ENCODE assay signal across 9 cellular contexts in the genomic region with DNA sequence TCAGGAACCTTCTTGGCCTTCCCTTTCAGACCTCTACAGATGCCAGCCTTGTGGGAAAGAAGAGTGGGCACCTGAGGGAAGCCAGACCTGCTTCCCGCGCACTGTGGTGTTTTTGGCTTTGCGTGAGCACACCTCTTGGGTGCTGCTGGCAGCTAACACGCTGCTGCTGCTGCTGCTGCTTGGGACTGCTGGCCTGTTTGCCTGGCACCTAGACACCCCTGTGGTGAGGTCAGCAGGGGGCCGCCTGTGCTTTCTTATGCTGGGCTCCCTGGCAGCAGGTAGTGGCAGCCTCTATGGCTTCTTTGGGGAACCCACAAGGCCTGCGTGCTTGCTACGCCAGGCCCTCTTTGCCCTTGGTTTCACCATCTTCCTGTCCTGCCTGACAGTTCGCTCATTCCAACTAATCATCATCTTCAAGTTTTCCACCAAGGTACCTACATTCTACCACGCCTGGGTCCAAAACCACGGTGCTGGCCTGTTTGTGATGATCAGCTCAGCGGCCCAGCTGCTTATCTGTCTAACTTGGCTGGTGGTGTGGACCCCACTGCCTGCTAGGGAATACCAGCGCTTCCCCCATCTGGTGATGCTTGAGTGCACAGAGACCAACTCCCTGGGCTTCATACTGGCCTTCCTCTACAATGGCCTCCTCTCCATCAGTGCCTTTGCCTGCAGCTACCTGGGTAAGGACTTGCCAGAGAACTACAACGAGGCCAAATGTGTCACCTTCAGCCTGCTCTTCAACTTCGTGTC. TPM values are rescaled to one million over a fixed set of nuclear protein-coding genes. Genes with fewer than 3 reads are reported as not detected.
DNase-seq lines count a peak whose midpoint lies in the region; ATAC-seq and TF ChIP-seq lines count a peak whose summit lies in the region.
"Had no signal": no experiment of that assay in that cellular context is flagged by ENCODE, and none has a peak within 500 bp of the region (broad histone marks: within the 10 kb centered on the region; RNA-seq: fewer than 3 reads in every experiment).

No MANE protein-coding gene starts in this region.

- H3K4me3 Mint-ChIP-seq in stimulated activated naive CD8-positive, alpha-beta T cell treated with anti-CD3 and anti-CD28 coated beads, Interleukin-15, Interleukin-2, amounts not matched to agents 100 ng/mL and 50 ng/mL, for 24 hours: peak overlapping the region; percentile 92
- H3K4me3 Mint-ChIP-seq in stimulated activated naive CD8-positive, alpha-beta T cell treated with anti-CD3 and anti-CD28 coated beads, Interleukin-15, amount 100 ng/mL, for 72 hours: peak overlapping the region in 1 of 2 donors; percentile 96
- peak overlapping the region; percentile 5 to 99 (median 97) for H3K4me3 Mint-ChIP-seq in naive B cell

- no peak for DNase-seq in stimulated activated naive CD8-positive, alpha-beta T cell treated with anti-CD3 and anti-CD28 coated beads, Interleukin-15, amount 100 ng/mL, for 72 hours
- DNase-seq in naive B cell (no peak), vagina (ENCODE audit: extremely low spot score in 2 of 2) (no peak), ureter (ENCODE audit: low spot score) (no peak), GM13977 (ENCODE audit: low spot score) (no peak)

- H3K27ac ChIP-seq in cingulate gyrus (ENCODE audit: low read depth, low read length): peak overlapping the region; percentile 92
- peak overlapping the region; percentile 89 for H3K27ac ChIP-seq in vagina

- H3K27ac Mint-ChIP-seq in stimulated activated naive CD8-positive, alpha-beta T cell treated with anti-CD3 and anti-CD28 coated beads, Interleukin-15, Interleukin-2, amounts not matched to agents 100 ng/mL and 50 ng/mL, for 24 hours: peak overlapping the region; percentile 93
- H3K27ac Mint-ChIP-seq in stimulated activated naive CD8-positive, alpha-beta T cell treated with anti-CD3 and anti-CD28 coated beads, Interleukin-15, amount 100 ng/mL, for 72 hours: no peak overlapping the region
- peak overlapping the region; percentile 97 to 100 (median 98) for H3K27ac Mint-ChIP-seq in naive B cell

- no peak for ATAC-seq in stimulated activated naive CD8-positive, alpha-beta T cell treated with anti-CD3 and anti-CD28 coated beads, Interleukin-15, amount 100 ng/mL, for 72 hours
- ATAC-seq in naive B cell (ENCODE audit: low read depth in 2 of 2): no peak
- ATAC-seq in GM21576 (IDR thresholded peaks at IDR 0.05; ENCODE audit: unreplicated experiment): no peak

- H3K27me3 Mint-ChIP-seq in stimulated activated naive CD8-positive, alpha-beta T cell treated with anti-CD3 and anti-CD28 coated beads, Interleukin-15, Interleukin-2, amounts not matched to agents 100 ng/mL and 50 ng/mL, for 24 hours: no peaks in the 10 kb centered on the region
- no peaks in the 10 kb centered on the region for H3K27me3 Mint-ChIP-seq in stimulated activated naive CD8-positive, alpha-beta T cell treated with anti-CD3 and anti-CD28 coated beads, Interleukin-15, amount 100 ng/mL, for 72 hours
- H3K27me3 Mint-ChIP-seq in naive B cell: no peaks in the 10 kb centered on the region

- TF ChIP-seq POLR2A in vagina (IDR thresholded peaks at IDR 0.05): no peak

- TF ChIP-seq CTCF in vagina (IDR thresholded peaks at IDR 0.05) (no peak), GM13977 (IDR thresholded peaks at IDR 0.05; ENCODE audit: extremely low read depth, insufficient read depth, missing control alignments) (no peak)

- no peaks in the 10 kb centered on the region for H3K9me3 ChIP-seq in vagina

- peaks cover 35% of the 10 kb centered on the region for H3K4me1 ChIP-seq in vagina

- H3K4me1 Mint-ChIP-seq in stimulated activated naive CD8-positive, alpha-beta T cell treated with anti-CD3 and anti-CD28 coated beads, Interleukin-15, Interleukin-2, amounts not matched to agents 100 ng/mL and 50 ng/mL, for 24 hours (ENCODE audit: low read depth): peaks cover 34% of the 10 kb centered on the region
- peaks cover 40% of the 10 kb centered on the region for H3K4me1 Mint-ChIP-seq in stimulated activated naive CD8-positive, alpha-beta T cell treated with anti-CD3 and anti-CD28 coated beads, Interleukin-15, amount 100 ng/mL, for 72 hours
- peaks cover 19 to 41% (median 36%) of the 10 kb centered on the region in 3 donors for H3K4me1 Mint-ChIP-seq in naive B cell

- H3K9me3 Mint-ChIP-seq in stimulated activated naive CD8-positive, alpha-beta T cell treated with anti-CD3 and anti-CD28 coated beads, Interleukin-15, Interleukin-2, amounts not matched to agents 100 ng/mL and 50 ng/mL, for 24 hours: no peaks in the 10 kb centered on the region
- no peaks in the 10 kb centered on the region for H3K9me3 Mint-ChIP-seq in stimulated activated naive CD8-positive, alpha-beta T cell treated with anti-CD3 and anti-CD28 coated beads, Interleukin-15, amount 100 ng/mL, for 72 hours
- H3K9me3 Mint-ChIP-seq in naive B cell: no peaks in the 10 kb centered on the region

- peak overlapping the region; percentile 73 to 95 for H3K4me3 ChIP-seq in vagina

- in situ Hi-C loops in GM13977 (cut with MboI; ENCODE audit: low pct_unique_long_range_greater_than_20kb, low sequenced_read_pairs, unreplicated experiment): no loop called here

- H3K27me3 ChIP-seq in vagina: no peaks in the 10 kb centered on the region

- peaks cover 5% of the 10 kb centered on the region for H3K36me3 Mint-ChIP-seq in stimulated activated naive CD8-positive, alpha-beta T cell treated with anti-CD3 and anti-CD28 coated beads, Interleukin-15, Interleukin-2, amounts not matched to agents 100 ng/mL and 50 ng/mL, for 24 hours (ENCODE audit: low read depth)
- H3K36me3 Mint-ChIP-seq in naive B cell: no peaks in the 10 kb centered on the region

- intact Hi-C loops in vagina (cut with DNase I): no loop called here

- H3K36me3 ChIP-seq in vagina: no peaks in the 10 kb centered on the region

RNA-seq across cellular contexts. Expression of gene ZBTB48, which starts 1.0 kb away (rescaled TPM):
- polyA plus RNA-seq in naive B cell (ENCODE audit: low read depth in 6 of 6): 10 to 100 TPM; 13.3 to 30.2 (median 24.4) TPM
- total RNA-seq in vagina (9.1 TPM), ureter (50.4 TPM)

RNA-seq across cellular contexts. Expression of gene TAS1R1, which starts 23.7 kb away (rescaled TPM):
- under 1 TPM in 2 of 6 donors, not detected in 4; 0.16 to 0.22 TPM for polyA plus RNA-seq in naive B cell (ENCODE audit: low read depth in 6 of 6)
- total RNA-seq in vagina (not detected), ureter (not detected)
- total RNA-seq: sciatic nerve had no signal

RNA-seq across cellular contexts. Expression of gene KLHL21, which starts 23.9 kb away (rescaled TPM):
- 10 to 100 TPM in 4 of 6 donors, 1 to 10 TPM in 2; 9.7 to 17.9 (median 10.5) TPM for polyA plus RNA-seq in naive B cell (ENCODE audit: low read depth in 6 of 6)
- total RNA-seq in vagina: 54.3 TPM
- total RNA-seq in ureter: 25.8 TPM

RNA-seq across cellular contexts. Expression of gene NOL9, which starts 24.5 kb away (rescaled TPM):
- polyA plus RNA-seq in naive B cell (ENCODE audit: low read depth in 6 of 6): 10 to 100 TPM in 5 of 6 donors, 1 to 10 TPM in 1; 4.1 to 22.3 (median 18.4) TPM
- 16.7 TPM for total RNA-seq in vagina
- total RNA-seq in ureter: 41.5 TPM

RNA-seq across cellular contexts. Expression of gene PHF13, which starts 34.7 kb away (rescaled TPM):
- 1 to 10 TPM; 2.7 to 6.0 (median 4.2) TPM for polyA plus RNA-seq in naive B cell (ENCODE audit: low read depth in 6 of 6)
- 21.6 TPM for total RNA-seq in vagina
- total RNA-seq in ureter: 10.9 TPM

Comparison
In these comparisons a context has a peak if more than half of its experiments do, and no peak if none do; other contexts are left out.
1. H3K27ac Mint-ChIP-seq: peak in stimulated activated naive CD8-positive, alpha-beta T cell treated with anti-CD3 and anti-CD28 coated beads, Interleukin-15, Interleukin-2, amounts not matched to agents 100 ng/mL and 50 ng/mL, for 24 hours (single experiment) and naive B cell (6 of 6); none in stimulated activated naive CD8-positive, alpha-beta T cell treated with anti-CD3 and anti-CD28 coated beads, Interleukin-15, amount 100 ng/mL, for 72 hours (0 of 2).